ENCODE assay signal across 1 cellular context in genomic region chr10:72255977-72256729, GRCh38.
TF ChIP-seq lines count a peak whose summit lies in the region.

No MANE protein-coding gene starts in this region.

TF ChIP-seq in GM12878, 131 proteins besides CTCF, POLR2A, EP300 and RAD21:
- TF ChIP-seq, protein P1, sequence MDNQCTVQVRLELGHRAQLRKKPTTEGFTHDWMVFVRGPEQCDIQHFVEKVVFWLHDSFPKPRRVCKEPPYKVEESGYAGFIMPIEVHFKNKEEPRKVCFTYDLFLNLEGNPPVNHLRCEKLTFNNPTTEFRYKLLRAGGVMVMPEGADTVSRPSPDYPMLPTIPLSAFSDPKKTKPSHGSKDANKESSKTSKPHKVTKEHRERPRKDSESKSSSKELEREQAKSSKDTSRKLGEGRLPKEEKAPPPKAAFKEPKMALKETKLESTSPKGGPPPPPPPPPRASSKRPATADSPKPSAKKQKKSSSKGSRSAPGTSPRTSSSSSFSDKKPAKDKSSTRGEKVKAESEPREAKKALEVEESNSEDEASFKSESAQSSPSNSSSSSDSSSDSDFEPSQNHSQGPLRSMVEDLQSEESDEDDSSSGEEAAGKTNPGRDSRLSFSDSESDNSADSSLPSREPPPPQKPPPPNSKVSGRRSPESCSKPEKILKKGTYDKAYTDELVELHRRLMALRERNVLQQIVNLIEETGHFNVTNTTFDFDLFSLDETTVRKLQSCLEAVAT (IDR thresholded peaks at IDR 0.05): peak; percentile 72
- TF ChIP-seq ZNF274 (IDR thresholded peaks at IDR 0.05; ENCODE audit: insufficient read depth, insufficient read length): no peak
- TF ChIP-seq REST (IDR thresholded peaks at IDR 0.05; ENCODE audit: low read depth, low read length): no peak
TF ChIP-seq in GM12878: peak in this region for 1.
